Comparison of ENCODE assay signal across 2 cellular contexts in the genomic region with DNA sequence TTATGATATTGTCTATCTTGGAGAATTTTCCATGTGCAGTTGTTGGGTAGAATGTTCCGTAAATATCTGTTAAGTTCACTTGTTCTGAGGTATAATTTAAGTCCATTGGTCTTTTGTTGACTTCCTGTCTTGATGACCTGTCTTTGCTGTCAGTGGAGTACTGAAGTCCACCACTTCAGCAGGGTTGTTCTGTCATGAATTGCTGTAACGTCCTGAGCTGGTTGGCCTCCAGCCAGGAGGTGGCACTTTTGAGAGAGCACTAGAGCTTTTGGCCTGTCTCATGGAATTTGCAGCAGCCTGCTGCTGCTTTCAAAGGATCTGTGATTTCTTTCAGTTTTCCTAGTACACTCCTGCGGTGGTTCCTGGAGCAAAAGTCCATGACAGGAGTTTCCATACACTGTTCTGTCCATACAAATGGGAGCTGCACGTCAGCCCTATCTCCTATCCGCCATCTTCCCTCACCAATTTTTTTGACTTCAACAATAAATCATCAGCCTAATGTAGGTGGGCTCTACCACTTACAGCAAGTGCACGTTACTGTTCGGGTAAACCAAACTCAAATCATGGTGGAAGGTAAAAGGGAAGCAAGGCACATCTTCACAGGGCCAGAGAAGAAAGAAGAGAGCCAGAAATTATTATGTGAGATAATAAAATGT.
TF ChIP-seq lines count a peak whose summit lies in the region.

No MANE protein-coding gene starts in this region.

TF ChIP-seq in HepG2, 621 proteins besides CTCF, POLR2A, EP300 and RAD21 (continued from another document and continues in another):
- TF ChIP-seq TBP (CRISPR knock-in tag; IDR thresholded peaks at IDR 0.05) (no peak), HOXD1 (CRISPR knock-in tag; IDR thresholded peaks at IDR 0.05) (no peak), RFXANK (CRISPR knock-in tag; IDR thresholded peaks at IDR 0.05) (no peak), ZNF674 (CRISPR knock-in tag; IDR thresholded peaks at IDR 0.05; ENCODE audit: low read depth) (no peak), ZNF572 (CRISPR knock-in tag; IDR thresholded peaks at IDR 0.05) (no peak), ZNF629 (CRISPR knock-in tag; conservative IDR thresholded peaks at IDR 0.05) (no peak), GABPA (IDR thresholded peaks at IDR 0.05; ENCODE audit: low read depth, low read length) (no peak), GABPA (CRISPR knock-in tag; IDR thresholded peaks at IDR 0.05; ENCODE audit: low read depth) (peak; percentile 62), ZMYM4 (CRISPR knock-in tag; IDR thresholded peaks at IDR 0.05) (peak; percentile 60; the same call in 1 of the 2 replicates), ZNF274 (CRISPR knock-in tag; IDR thresholded peaks at IDR 0.05) (no peak), ZNF709 (CRISPR knock-in tag; IDR thresholded peaks at IDR 0.05) (no peak), ZNF792 (CRISPR knock-in tag; IDR thresholded peaks at IDR 0.05) (no peak), ZNF331 (CRISPR knock-in tag; IDR thresholded peaks at IDR 0.05) (0 out of 2 replicates have a peak, but pooled peaks have one; percentile 10), SUZ12 (IDR thresholded peaks at IDR 0.05; ENCODE audit: low read depth, low read length) (no peak), GTF2F1 (IDR thresholded peaks at IDR 0.05; ENCODE audit: low read length) (no peak), ZNF556 (CRISPR knock-in tag; IDR thresholded peaks at IDR 0.05; ENCODE audit: borderline replicate concordance) (no peak), TOPORS (CRISPR knock-in tag; IDR thresholded peaks at IDR 0.05) (no peak), FOXP1 (IDR thresholded peaks at IDR 0.05) (no peak), FOXP1 (CRISPR knock-in tag; IDR thresholded peaks at IDR 0.05) (no peak), GATAD2A (CRISPR knock-in tag; IDR thresholded peaks at IDR 0.05) (no peak), PPARG (CRISPR knock-in tag; conservative IDR thresholded peaks at IDR 0.05) (no peak), ZSCAN30 (CRISPR knock-in tag; IDR thresholded peaks at IDR 0.05) (no peak), CCAR2 (optimal IDR thresholded peaks at IDR 0.05; ENCODE audit: low read depth, low read length) (no peak), ZNF160 (CRISPR knock-in tag; IDR thresholded peaks at IDR 0.05) (no peak), ZSCAN22 (CRISPR knock-in tag; IDR thresholded peaks at IDR 0.05) (no peak), SALL2 (CRISPR knock-in tag; IDR thresholded peaks at IDR 0.05) (no peak), ZNF558 (CRISPR knock-in tag; IDR thresholded peaks at IDR 0.05; ENCODE audit: borderline replicate concordance) (no peak), ZNF746 (CRISPR knock-in tag; IDR thresholded peaks at IDR 0.05) (no peak), LCORL (IDR thresholded peaks at IDR 0.05) (no peak), LCORL (CRISPR knock-in tag; IDR thresholded peaks at IDR 0.05) (0 out of 2 replicates have a peak, but pooled peaks have one; percentile 23), ZNF10 (CRISPR knock-in tag; IDR thresholded peaks at IDR 0.05; ENCODE audit: borderline replicate concordance, low read depth) (no peak), HOXA7 (CRISPR knock-in tag; IDR thresholded peaks at IDR 0.05) (no peak)
- TF ChIP-seq, protein P1, sequence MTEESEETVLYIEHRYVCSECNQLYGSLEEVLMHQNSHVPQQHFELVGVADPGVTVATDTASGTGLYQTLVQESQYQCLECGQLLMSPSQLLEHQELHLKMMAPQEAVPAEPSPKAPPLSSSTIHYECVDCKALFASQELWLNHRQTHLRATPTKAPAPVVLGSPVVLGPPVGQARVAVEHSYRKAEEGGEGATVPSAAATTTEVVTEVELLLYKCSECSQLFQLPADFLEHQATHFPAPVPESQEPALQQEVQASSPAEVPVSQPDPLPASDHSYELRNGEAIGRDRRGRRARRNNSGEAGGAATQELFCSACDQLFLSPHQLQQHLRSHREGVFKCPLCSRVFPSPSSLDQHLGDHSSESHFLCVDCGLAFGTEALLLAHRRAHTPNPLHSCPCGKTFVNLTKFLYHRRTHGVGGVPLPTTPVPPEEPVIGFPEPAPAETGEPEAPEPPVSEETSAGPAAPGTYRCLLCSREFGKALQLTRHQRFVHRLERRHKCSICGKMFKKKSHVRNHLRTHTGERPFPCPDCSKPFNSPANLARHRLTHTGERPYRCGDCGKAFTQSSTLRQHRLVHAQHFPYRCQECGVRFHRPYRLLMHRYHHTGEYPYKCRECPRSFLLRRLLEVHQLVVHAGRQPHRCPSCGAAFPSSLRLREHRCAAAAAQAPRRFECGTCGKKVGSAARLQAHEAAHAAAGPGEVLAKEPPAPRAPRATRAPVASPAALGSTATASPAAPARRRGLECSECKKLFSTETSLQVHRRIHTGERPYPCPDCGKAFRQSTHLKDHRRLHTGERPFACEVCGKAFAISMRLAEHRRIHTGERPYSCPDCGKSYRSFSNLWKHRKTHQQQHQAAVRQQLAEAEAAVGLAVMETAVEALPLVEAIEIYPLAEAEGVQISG (CRISPR knock-in tag; IDR thresholded peaks at IDR 0.05), result peak; percentile 95
- TF ChIP-seq, protein P2, sequence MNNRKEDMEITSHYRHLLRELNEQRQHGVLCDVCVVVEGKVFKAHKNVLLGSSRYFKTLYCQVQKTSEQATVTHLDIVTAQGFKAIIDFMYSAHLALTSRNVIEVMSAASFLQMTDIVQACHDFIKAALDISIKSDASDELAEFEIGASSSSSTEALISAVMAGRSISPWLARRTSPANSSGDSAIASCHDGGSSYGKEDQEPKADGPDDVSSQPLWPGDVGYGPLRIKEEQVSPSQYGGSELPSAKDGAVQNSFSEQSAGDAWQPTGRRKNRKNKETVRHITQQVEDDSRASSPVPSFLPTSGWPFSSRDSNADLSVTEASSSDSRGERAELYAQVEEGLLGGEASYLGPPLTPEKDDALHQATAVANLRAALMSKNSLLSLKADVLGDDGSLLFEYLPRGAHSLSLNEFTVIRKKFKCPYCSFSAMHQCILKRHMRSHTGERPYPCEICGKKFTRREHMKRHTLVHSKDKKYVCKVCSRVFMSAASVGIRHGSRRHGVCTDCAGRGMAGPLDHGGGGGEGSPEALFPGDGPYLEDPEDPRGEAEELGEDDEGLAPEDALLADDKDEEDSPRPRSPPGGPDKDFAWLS (CRISPR knock-in tag; IDR thresholded peaks at IDR 0.05; ENCODE audit: borderline replicate concordance), result no peak
- TF ChIP-seq, protein P3, sequence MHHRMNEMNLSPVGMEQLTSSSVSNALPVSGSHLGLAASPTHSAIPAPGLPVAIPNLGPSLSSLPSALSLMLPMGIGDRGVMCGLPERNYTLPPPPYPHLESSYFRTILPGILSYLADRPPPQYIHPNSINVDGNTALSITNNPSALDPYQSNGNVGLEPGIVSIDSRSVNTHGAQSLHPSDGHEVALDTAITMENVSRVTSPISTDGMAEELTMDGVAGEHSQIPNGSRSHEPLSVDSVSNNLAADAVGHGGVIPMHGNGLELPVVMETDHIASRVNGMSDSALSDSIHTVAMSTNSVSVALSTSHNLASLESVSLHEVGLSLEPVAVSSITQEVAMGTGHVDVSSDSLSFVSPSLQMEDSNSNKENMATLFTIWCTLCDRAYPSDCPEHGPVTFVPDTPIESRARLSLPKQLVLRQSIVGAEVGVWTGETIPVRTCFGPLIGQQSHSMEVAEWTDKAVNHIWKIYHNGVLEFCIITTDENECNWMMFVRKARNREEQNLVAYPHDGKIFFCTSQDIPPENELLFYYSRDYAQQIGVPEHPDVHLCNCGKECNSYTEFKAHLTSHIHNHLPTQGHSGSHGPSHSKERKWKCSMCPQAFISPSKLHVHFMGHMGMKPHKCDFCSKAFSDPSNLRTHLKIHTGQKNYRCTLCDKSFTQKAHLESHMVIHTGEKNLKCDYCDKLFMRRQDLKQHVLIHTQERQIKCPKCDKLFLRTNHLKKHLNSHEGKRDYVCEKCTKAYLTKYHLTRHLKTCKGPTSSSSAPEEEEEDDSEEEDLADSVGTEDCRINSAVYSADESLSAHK (CRISPR knock-in tag; IDR thresholded peaks at IDR 0.05; ENCODE audit: borderline replicate concordance), result no peak

TF ChIP-seq in SK-N-SH treated with all-trans-retinoic acid at 6 μM for 48 hours, 23 proteins besides CTCF, POLR2A, EP300 and RAD21 (continued from another document):
- TF ChIP-seq OSR1 (CRISPR knock-in tag; IDR thresholded peaks at IDR 0.05) (no peak), ZNF70 (CRISPR knock-in tag; IDR thresholded peaks at IDR 0.05) (no peak), ZNF8 (CRISPR knock-in tag; IDR thresholded peaks at IDR 0.05) (no peak), TOX (CRISPR knock-in tag; IDR thresholded peaks at IDR 0.05; ENCODE audit: borderline replicate concordance) (no peak), ZNF565 (CRISPR knock-in tag; conservative IDR thresholded peaks at IDR 0.05; ENCODE audit: low read depth) (no peak), ISL1 (CRISPR knock-in tag; IDR thresholded peaks at IDR 0.05) (no peak), ZC3H10 (CRISPR knock-in tag; IDR thresholded peaks at IDR 0.05) (no peak), ARNTL (CRISPR knock-in tag; IDR thresholded peaks at IDR 0.05; ENCODE audit: borderline replicate concordance, low read depth) (no peak), ZFP3 (CRISPR knock-in tag; IDR thresholded peaks at IDR 0.05) (no peak), PPARA (CRISPR knock-in tag; IDR thresholded peaks at IDR 0.05; ENCODE audit: borderline replicate concordance) (no peak), ESRRG (CRISPR knock-in tag; IDR thresholded peaks at IDR 0.05) (no peak), ZFP30 (CRISPR knock-in tag; IDR thresholded peaks at IDR 0.05) (no peak), CSDC2 (CRISPR knock-in tag; IDR thresholded peaks at IDR 0.05) (no peak), TCF4 (CRISPR knock-in tag; IDR thresholded peaks at IDR 0.05; ENCODE audit: borderline replicate concordance) (no peak)
- TF ChIP-seq, protein P4, sequence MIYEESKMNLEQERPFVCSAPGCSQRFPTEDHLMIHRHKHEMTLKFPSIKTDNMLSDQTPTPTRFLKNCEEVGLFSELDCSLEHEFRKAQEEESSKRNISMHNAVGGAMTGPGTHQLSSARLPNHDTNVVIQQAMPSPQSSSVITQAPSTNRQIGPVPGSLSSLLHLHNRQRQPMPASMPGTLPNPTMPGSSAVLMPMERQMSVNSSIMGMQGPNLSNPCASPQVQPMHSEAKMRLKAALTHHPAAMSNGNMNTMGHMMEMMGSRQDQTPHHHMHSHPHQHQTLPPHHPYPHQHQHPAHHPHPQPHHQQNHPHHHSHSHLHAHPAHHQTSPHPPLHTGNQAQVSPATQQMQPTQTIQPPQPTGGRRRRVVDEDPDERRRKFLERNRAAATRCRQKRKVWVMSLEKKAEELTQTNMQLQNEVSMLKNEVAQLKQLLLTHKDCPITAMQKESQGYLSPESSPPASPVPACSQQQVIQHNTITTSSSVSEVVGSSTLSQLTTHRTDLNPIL (CRISPR knock-in tag; IDR thresholded peaks at IDR 0.05; ENCODE audit: low read depth), result no peak
TF ChIP-seq in SK-N-SH treated with all-trans-retinoic acid at 6 μM for 48 hours: peak in this region for 0.
